In genomic region chr1:168964478-168964877, GRCh38 we compare ENCODE assay signal across 2 cellular contexts.
TF ChIP-seq lines count a peak whose summit lies in the region.

No MANE protein-coding gene starts in this region.

TF ChIP-seq in HepG2, 621 proteins besides CTCF, POLR2A, EP300 and RAD21 (continued from another document):
- 0 out of 2 replicates have a peak, but pooled peaks have one; percentile 53 for TF ChIP-seq ZBTB26 (CRISPR knock-in tag; IDR thresholded peaks at IDR 0.05; ENCODE audit: borderline replicate concordance)

TF ChIP-seq in GM12878, 131 proteins besides CTCF, POLR2A, EP300 and RAD21 (continued from another document and continues in another):
- TF ChIP-seq HSF1 (IDR thresholded peaks at IDR 0.05; ENCODE audit: low read depth, low read length) (no peak), EZH2 (IDR thresholded peaks at IDR 0.05; ENCODE audit: borderline replicate concordance, control insufficient read depth, low read depth, low read length) (no peak), IKZF2 (IDR thresholded peaks at IDR 0.05) (peak; percentile 80 to 81; a peak in 3 of 4 replicates), ZNF384 (IDR thresholded peaks at IDR 0.05; ENCODE audit: borderline replicate concordance, low read depth, low read length) (peak; percentile 82; the same call in 1 of the 2 replicates), REST (IDR thresholded peaks at IDR 0.05; ENCODE audit: low read depth, low read length) (no peak), RFX5 (IDR thresholded peaks at IDR 0.05; ENCODE audit: low read depth, low read length) (no peak), DPF2 (IDR thresholded peaks at IDR 0.05) (peak; percentile 49; the same call in 1 of the 2 replicates), BHLHE40 (IDR thresholded peaks at IDR 0.05; ENCODE audit: borderline replicate concordance in 1 of 2, low read depth in 2 of 2, low read length in 1 of 2) (peak in 1 of 2 experiments; percentile 48; a peak in 2 of 4 replicates), KLF5 (IDR thresholded peaks at IDR 0.05; ENCODE audit: partially characterized antibody) (no peak), TAF1 (IDR thresholded peaks at IDR 0.05; ENCODE audit: borderline replicate concordance, low read depth, low read length) (no peak), SPI1 (IDR thresholded peaks at IDR 0.05; ENCODE audit: borderline replicate concordance, insufficient read depth, low read depth, low read length) (peak; percentile 14; the same call in 1 of the 2 replicates), ZBTB4 (CRISPR knock-in tag; IDR thresholded peaks at IDR 0.05) (no peak), NBN (IDR thresholded peaks at IDR 0.05) (no peak), SMAD5 (IDR thresholded peaks at IDR 0.05; ENCODE audit: low read depth) (no peak), HDGF (IDR thresholded peaks at IDR 0.05) (0 out of 2 replicates have a peak, but pooled peaks have one; percentile 25), RBBP5 (conservative IDR thresholded peaks at IDR 0.05) (no peak), ZSCAN29 (IDR thresholded peaks at IDR 0.05) (no peak), CEBPB (IDR thresholded peaks at IDR 0.05; ENCODE audit: borderline replicate concordance in 1 of 2, low read depth in 2 of 2, low read length in 2 of 2) (no peak), MYC (IDR thresholded peaks at IDR 0.05; ENCODE audit: insufficient read depth, insufficient read length, insufficient replicate concordance, low read length, severe bottlenecking) (no peak), CEBPZ (IDR thresholded peaks at IDR 0.05; ENCODE audit: low read depth, low read length) (no peak), MTA2 (IDR thresholded peaks at IDR 0.05; ENCODE audit: low read depth) (peak; percentile 31; the same call in 1 of the 2 replicates), KAT2A (conservative IDR thresholded peaks at IDR 0.05; ENCODE audit: control insufficient read depth, low read depth, low read length) (no peak), USF1 (IDR thresholded peaks at IDR 0.05; ENCODE audit: borderline replicate concordance, extremely low read length, insufficient read depth, low read depth, low read length) (no peak), IKZF1 (conservative IDR thresholded peaks at IDR 0.05) (peak; percentile 78), NRF1 (conservative IDR thresholded peaks at IDR 0.05; ENCODE audit: low read depth, low read length) (no peak)
- TF ChIP-seq, protein P1, sequence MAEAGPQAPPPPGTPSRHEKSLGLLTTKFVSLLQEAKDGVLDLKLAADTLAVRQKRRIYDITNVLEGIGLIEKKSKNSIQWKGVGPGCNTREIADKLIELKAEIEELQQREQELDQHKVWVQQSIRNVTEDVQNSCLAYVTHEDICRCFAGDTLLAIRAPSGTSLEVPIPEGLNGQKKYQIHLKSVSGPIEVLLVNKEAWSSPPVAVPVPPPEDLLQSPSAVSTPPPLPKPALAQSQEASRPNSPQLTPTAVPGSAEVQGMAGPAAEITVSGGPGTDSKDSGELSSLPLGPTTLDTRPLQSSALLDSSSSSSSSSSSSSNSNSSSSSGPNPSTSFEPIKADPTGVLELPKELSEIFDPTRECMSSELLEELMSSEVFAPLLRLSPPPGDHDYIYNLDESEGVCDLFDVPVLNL (IDR thresholded peaks at IDR 0.05; ENCODE audit: low read depth, low read length) = no peak
- TF ChIP-seq, protein P2, sequence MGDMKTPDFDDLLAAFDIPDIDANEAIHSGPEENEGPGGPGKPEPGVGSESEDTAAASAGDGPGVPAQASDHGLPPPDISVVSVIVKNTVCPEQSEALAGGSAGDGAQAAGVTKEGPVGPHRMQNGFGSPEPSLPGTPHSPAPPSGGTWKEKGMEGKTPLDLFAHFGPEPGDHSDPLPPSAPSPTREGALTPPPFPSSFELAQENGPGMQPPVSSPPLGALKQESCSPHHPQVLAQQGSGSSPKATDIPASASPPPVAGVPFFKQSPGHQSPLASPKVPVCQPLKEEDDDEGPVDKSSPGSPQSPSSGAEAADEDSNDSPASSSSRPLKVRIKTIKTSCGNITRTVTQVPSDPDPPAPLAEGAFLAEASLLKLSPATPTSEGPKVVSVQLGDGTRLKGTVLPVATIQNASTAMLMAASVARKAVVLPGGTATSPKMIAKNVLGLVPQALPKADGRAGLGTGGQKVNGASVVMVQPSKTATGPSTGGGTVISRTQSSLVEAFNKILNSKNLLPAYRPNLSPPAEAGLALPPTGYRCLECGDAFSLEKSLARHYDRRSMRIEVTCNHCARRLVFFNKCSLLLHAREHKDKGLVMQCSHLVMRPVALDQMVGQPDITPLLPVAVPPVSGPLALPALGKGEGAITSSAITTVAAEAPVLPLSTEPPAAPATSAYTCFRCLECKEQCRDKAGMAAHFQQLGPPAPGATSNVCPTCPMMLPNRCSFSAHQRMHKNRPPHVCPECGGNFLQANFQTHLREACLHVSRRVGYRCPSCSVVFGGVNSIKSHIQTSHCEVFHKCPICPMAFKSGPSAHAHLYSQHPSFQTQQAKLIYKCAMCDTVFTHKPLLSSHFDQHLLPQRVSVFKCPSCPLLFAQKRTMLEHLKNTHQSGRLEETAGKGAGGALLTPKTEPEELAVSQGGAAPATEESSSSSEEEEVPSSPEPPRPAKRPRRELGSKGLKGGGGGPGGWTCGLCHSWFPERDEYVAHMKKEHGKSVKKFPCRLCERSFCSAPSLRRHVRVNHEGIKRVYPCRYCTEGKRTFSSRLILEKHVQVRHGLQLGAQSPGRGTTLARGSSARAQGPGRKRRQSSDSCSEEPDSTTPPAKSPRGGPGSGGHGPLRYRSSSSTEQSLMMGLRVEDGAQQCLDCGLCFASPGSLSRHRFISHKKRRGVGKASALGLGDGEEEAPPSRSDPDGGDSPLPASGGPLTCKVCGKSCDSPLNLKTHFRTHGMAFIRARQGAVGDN (IDR thresholded peaks at IDR 0.05) = peak; percentile 67; the same call in 1 of the 2 replicates
- TF ChIP-seq, protein P3, sequence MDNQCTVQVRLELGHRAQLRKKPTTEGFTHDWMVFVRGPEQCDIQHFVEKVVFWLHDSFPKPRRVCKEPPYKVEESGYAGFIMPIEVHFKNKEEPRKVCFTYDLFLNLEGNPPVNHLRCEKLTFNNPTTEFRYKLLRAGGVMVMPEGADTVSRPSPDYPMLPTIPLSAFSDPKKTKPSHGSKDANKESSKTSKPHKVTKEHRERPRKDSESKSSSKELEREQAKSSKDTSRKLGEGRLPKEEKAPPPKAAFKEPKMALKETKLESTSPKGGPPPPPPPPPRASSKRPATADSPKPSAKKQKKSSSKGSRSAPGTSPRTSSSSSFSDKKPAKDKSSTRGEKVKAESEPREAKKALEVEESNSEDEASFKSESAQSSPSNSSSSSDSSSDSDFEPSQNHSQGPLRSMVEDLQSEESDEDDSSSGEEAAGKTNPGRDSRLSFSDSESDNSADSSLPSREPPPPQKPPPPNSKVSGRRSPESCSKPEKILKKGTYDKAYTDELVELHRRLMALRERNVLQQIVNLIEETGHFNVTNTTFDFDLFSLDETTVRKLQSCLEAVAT (IDR thresholded peaks at IDR 0.05) = no peak
- TF ChIP-seq, protein P4, sequence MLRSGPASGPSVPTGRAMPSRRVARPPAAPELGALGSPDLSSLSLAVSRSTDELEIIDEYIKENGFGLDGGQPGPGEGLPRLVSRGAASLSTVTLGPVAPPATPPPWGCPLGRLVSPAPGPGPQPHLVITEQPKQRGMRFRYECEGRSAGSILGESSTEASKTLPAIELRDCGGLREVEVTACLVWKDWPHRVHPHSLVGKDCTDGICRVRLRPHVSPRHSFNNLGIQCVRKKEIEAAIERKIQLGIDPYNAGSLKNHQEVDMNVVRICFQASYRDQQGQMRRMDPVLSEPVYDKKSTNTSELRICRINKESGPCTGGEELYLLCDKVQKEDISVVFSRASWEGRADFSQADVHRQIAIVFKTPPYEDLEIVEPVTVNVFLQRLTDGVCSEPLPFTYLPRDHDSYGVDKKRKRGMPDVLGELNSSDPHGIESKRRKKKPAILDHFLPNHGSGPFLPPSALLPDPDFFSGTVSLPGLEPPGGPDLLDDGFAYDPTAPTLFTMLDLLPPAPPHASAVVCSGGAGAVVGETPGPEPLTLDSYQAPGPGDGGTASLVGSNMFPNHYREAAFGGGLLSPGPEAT (IDR thresholded peaks at IDR 0.05; ENCODE audit: low read depth) = peak; percentile 83
- TF ChIP-seq, protein P5, sequence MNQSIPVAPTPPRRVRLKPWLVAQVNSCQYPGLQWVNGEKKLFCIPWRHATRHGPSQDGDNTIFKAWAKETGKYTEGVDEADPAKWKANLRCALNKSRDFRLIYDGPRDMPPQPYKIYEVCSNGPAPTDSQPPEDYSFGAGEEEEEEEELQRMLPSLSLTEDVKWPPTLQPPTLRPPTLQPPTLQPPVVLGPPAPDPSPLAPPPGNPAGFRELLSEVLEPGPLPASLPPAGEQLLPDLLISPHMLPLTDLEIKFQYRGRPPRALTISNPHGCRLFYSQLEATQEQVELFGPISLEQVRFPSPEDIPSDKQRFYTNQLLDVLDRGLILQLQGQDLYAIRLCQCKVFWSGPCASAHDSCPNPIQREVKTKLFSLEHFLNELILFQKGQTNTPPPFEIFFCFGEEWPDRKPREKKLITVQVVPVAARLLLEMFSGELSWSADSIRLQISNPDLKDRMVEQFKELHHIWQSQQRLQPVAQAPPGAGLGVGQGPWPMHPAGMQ (IDR thresholded peaks at IDR 0.05; ENCODE audit: borderline replicate concordance) = no peak
